ENCODE assay signal across 10 cellular contexts in the genomic region with DNA sequence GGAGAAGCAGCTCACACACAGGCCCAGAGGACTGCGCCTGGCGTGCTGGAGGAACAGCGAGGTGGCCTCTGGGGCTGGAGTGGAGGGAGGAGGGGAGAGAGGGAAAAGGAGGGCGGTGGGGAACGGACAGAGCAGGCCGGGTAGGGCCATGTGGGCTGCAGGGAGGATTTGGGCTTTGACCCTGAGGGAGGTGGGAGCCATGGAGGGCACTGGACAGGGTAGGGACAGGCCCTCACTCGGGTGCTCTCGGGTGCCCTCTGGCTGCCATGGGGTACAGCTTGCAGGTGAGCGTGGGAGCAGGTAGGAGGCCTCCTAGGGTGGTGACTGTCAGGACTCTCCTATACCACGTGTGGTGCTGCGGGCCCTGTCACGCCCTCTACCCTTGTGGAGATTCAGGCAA. TPM values are rescaled to one million over a fixed set of nuclear protein-coding genes. Genes with fewer than 3 reads are reported as not detected.
DNase-seq lines count a peak whose midpoint lies in the region; ATAC-seq, FAIRE-seq and TF ChIP-seq lines count a peak whose summit lies in the region.
"Had no signal": no experiment of that assay in that cellular context is flagged by ENCODE, and none has a peak within 500 bp of the region (broad histone marks: within the 10 kb centered on the region; RNA-seq: fewer than 3 reads in every experiment).

No MANE protein-coding gene starts in this region.

- TF ChIP-seq CTCF in GM12865 (IDR thresholded peaks at IDR 0.05; ENCODE audit: insufficient read depth, low read depth, low read length, missing control alignments) = peak; percentile 47
- peak in 4 of 6 experiments; percentile 26 to 43 (median 38) for TF ChIP-seq CTCF in Peyer's patch (IDR thresholded peaks at IDR 0.05)
- TF ChIP-seq CTCF in HepG2 (CRISPR knock-in tag; IDR thresholded peaks at IDR 0.05) = peak; percentile 47

- no peak overlapping the region for H3K9ac ChIP-seq in HepG2 (ENCODE audit: insufficient read depth, low read depth, low read length)

- no peak for TF ChIP-seq RAD21 in HepG2 (CRISPR knock-in tag; IDR thresholded peaks at IDR 0.05)

- intact Hi-C loops in HepG2 (cut with micrococcal nuclease; ENCODE audit: unreplicated experiment) = no loop called here

- H3K4me1 ChIP-seq in Peyer's patch = no peaks in the 10 kb centered on the region
- H3K4me1 ChIP-seq in HepG2 (ENCODE audit: insufficient read depth, low read length) = no peaks in the 10 kb centered on the region

- DNase-seq in GM12865 (ENCODE audit: low read depth) (peak; percentile 34), Peyer's patch (peak in 2 of 3 donors; percentile 56 to 65), HepG2 (ENCODE audit: low spot score) (no peak), activated gamma-delta T cell (lab: John Stamatoyannopoulos, UW) (no peak), KBM-7 (no peak)
- DNase-seq: amygdala; CD4-positive, CD25-positive, alpha-beta regulatory T cell; NCI-H1417 treated with DMSO at 0.1 percent for 48 hours had no signal

- no peak overlapping the region for H3K4me3 ChIP-seq in GM12865 (ENCODE audit: low read depth, low read length)
- no peak overlapping the region for H3K4me3 ChIP-seq in Peyer's patch
- H3K4me3 ChIP-seq in HepG2 (replicated peaks in 1 of 3; ENCODE audit: insufficient read depth in 1 of 3, low read depth in 2 of 3, low read length in 3 of 3) = no peak overlapping the region

- H3K79me2 ChIP-seq in HepG2 (ENCODE audit: insufficient read depth, low read length) = no peaks in the 10 kb centered on the region

- no peak overlapping the region for H3K4me2 ChIP-seq in HepG2 (ENCODE audit: low read depth, low read length)

- in situ Hi-C loops in HepG2 (cut with HindIII; ENCODE audit: extremely low pct_ligation_motif_present, low pct_unique_long_range_greater_than_20kb) (no loop called here), KBM-7 (cut with MboI; ENCODE audit: low pct_unique_long_range_greater_than_20kb, low sequenced_read_pairs) (no loop called here)

- no peaks in the 10 kb centered on the region for H4K20me1 ChIP-seq in HepG2 (ENCODE audit: insufficient read depth, low read length)

- no peak overlapping the region for H2AFZ ChIP-seq in HepG2 (ENCODE audit: low read length)

- no peaks in the 10 kb centered on the region for H3K9me3 ChIP-seq in Peyer's patch
- H3K9me3 ChIP-seq in HepG2 (ENCODE audit: low read length) = no peaks in the 10 kb centered on the region

- CTCF ChIA-PET in HepG2 (lab: Yijun Ruan, JAX; ENCODE audit: low intra/inter-chr PET ratio, low total read pairs) = no interaction called here

- H3K27ac ChIP-seq in Peyer's patch = no peak overlapping the region
- no peak overlapping the region for H3K27ac ChIP-seq in HepG2 (ENCODE audit: extremely low read length, insufficient read depth, low read length)

- H3K27me3 ChIP-seq in Peyer's patch = no peaks in the 10 kb centered on the region
- H3K27me3 ChIP-seq in HepG2 (ENCODE audit: control insufficient read depth in 1 of 2, insufficient read depth in 2 of 2, low read length in 2 of 2) = no peaks in the 10 kb centered on the region; a peak in 1 of 5 replicates

- POLR2A ChIA-PET in HepG2 (lab: Yijun Ruan, JAX) = no interaction called here

- ATAC-seq in HepG2 (peak; percentile 68), GM18517 (IDR thresholded peaks at IDR 0.05; ENCODE audit: unreplicated experiment) (no peak)

- no TSS peak for BruUV-seq in HepG2 (replicated peaks; lab: Mats Ljungman, UMichigan)

- H3K36me3 ChIP-seq in Peyer's patch (peaks cover 0 to 73% (median 0%) of the 10 kb centered on the region in 3 donors), HepG2 (replicated peaks in 1 of 2; ENCODE audit: control insufficient read depth in 1 of 2, insufficient read depth in 2 of 2, low read length in 2 of 2) (peaks cover 30 to 60% of the 10 kb centered on the region in 2 experiments)

- TF ChIP-seq EP300 in HepG2 (IDR thresholded peaks at IDR 0.05; ENCODE audit: low read depth in 2 of 2, low read length in 2 of 2) (no peak), HepG2 (CRISPR knock-in tag; IDR thresholded peaks at IDR 0.05; ENCODE audit: borderline replicate concordance) (no peak)

- TF ChIP-seq POLR2A in Peyer's patch (IDR thresholded peaks at IDR 0.05) = no peak
- TF ChIP-seq POLR2A in HepG2 (IDR thresholded peaks at IDR 0.05; ENCODE audit: insufficient read depth in 1 of 2, low read depth in 2 of 2, low read length in 2 of 2) = no peak

- no peak for FAIRE-seq in HepG2 (lab: Jason Lieb, UNC)

- WGBS in HepG2 (ENCODE audit: low lambda C conversion rate) = 97% methylated on average over 6 of the region's 12 CpGs

RNA-seq across cellular contexts. Expression of gene PLIN4, which starts 22.8 kb away (rescaled TPM):
- 1 to 10 TPM in 3 of 4 donors, under 1 TPM in 1; 0.83 to 5.1 (median 2.3) TPM for total RNA-seq in Peyer's patch
- 0.80 and 1.3 TPM in 2 replicates for total RNA-seq in HepG2 (2016; rRNA removed; fragmentation: Illumina TruSeq; extraction: Trizol)
- 1.2 and 1.4 TPM in 2 replicates for total RNA-seq in HepG2 (2016; cell fraction: cytosol; rRNA removed; fragmentation: Illumina TruSeq; extraction: Trizol; ENCODE audit: low read depth)
- 0.68 and 1.3 TPM in 2 replicates for total RNA-seq in HepG2 (2016; cell fraction: insoluble cytoplasmic fraction; rRNA removed; fragmentation: Illumina TruSeq; extraction: Trizol)
- 0.12 and 0.21 TPM in 2 replicates for total RNA-seq in HepG2 (2016; cell fraction: membrane; rRNA removed; fragmentation: Illumina TruSeq; extraction: Trizol)
- 1.0 and 1.1 TPM in 2 replicates for total RNA-seq in HepG2 (2016; cell fraction: nucleus; rRNA removed; fragmentation: Illumina TruSeq; extraction: Trizol)
- polyA plus RNA-seq in HepG2 (2011; rRNA removed) = 1.1 and 1.9 TPM in 2 replicates
- 0.72 and 0.76 TPM in 2 replicates for polyA plus RNA-seq in HepG2 (2011; cell fraction: cytosol; rRNA removed)
- polyA plus RNA-seq in HepG2 (2011; cell fraction: nucleus; rRNA removed) = 12.5 and 14.8 TPM in 2 replicates
- 0.82 and 1.4 TPM in 2 replicates for polyA plus RNA-seq in HepG2 (2012)
- polyA plus RNA-seq in HepG2 (2016; cell fraction: cytosol; fragmentation: Illumina TruSeq; extraction: Trizol; ENCODE audit: low read depth) = 1.2 and 1.5 TPM in 2 replicates
- 0.48 and 0.53 TPM in 2 replicates for polyA plus RNA-seq in HepG2 (2016; cell fraction: insoluble cytoplasmic fraction; fragmentation: Illumina TruSeq; extraction: Trizol; ENCODE audit: low read depth)
- polyA plus RNA-seq in HepG2 (2016; cell fraction: membrane; fragmentation: Illumina TruSeq; extraction: Trizol; ENCODE audit: low read depth) = 0.08 and 0.13 TPM in 2 replicates
- polyA plus RNA-seq in HepG2 (2016; cell fraction: nucleus; fragmentation: Illumina TruSeq; extraction: Trizol; ENCODE audit: insufficient read depth, low read depth) = 2.9 and 3.1 TPM in 2 replicates
- polyA minus RNA-seq in HepG2 (2011; rRNA and poly(A)+ RNA removed; ENCODE audit: low replicate concordance) = 0.19 and 0.78 TPM in 2 replicates
- polyA minus RNA-seq in HepG2 (2011; cell fraction: cytosol; rRNA and poly(A)+ RNA removed) = 1.1 and 1.3 TPM in 2 replicates
- polyA minus RNA-seq in HepG2 (2011; cell fraction: nucleus; rRNA and poly(A)+ RNA removed) = 1.0 and 1.6 TPM in 2 replicates
- total RNA-seq: CD4-positive, CD25-positive, alpha-beta regulatory T cell had no signal

RNA-seq across cellular contexts. Expression of gene HDGFL2, which starts 23.4 kb away (rescaled TPM):
- 10 to 100 TPM; 20.5 to 73.4 (median 28.6) TPM for total RNA-seq in Peyer's patch
- 47.9 and 51.1 TPM in 2 replicates for total RNA-seq in HepG2 (2016; rRNA removed; fragmentation: Illumina TruSeq; extraction: Trizol)
- 7.5 and 8.8 TPM in 2 replicates for total RNA-seq in HepG2 (2016; cell fraction: cytosol; rRNA removed; fragmentation: Illumina TruSeq; extraction: Trizol; ENCODE audit: low read depth)
- 38.9 and 55.4 TPM in 2 replicates for total RNA-seq in HepG2 (2016; cell fraction: insoluble cytoplasmic fraction; rRNA removed; fragmentation: Illumina TruSeq; extraction: Trizol)
- 11.6 and 13.8 TPM in 2 replicates for total RNA-seq in HepG2 (2016; cell fraction: membrane; rRNA removed; fragmentation: Illumina TruSeq; extraction: Trizol)
- 29.4 and 31.2 TPM in 2 replicates for total RNA-seq in HepG2 (2016; cell fraction: nucleus; rRNA removed; fragmentation: Illumina TruSeq; extraction: Trizol)
- 20.0 and 26.0 TPM in 2 replicates for polyA plus RNA-seq in HepG2 (2011; rRNA removed)
- polyA plus RNA-seq in HepG2 (2011; cell fraction: cytosol; rRNA removed) = 11.0 and 22.9 TPM in 2 replicates
- polyA plus RNA-seq in HepG2 (2011; cell fraction: nucleus; rRNA removed) = 50.4 and 56.5 TPM in 2 replicates
- polyA plus RNA-seq in HepG2 (2012) = 20.9 and 29.2 TPM in 2 replicates
- polyA plus RNA-seq in HepG2 (2016; cell fraction: cytosol; fragmentation: Illumina TruSeq; extraction: Trizol; ENCODE audit: low read depth) = 5.7 and 6.4 TPM in 2 replicates
- polyA plus RNA-seq in HepG2 (2016; cell fraction: insoluble cytoplasmic fraction; fragmentation: Illumina TruSeq; extraction: Trizol; ENCODE audit: low read depth) = 59.0 and 65.1 TPM in 2 replicates
- 8.6 and 10.8 TPM in 2 replicates for polyA plus RNA-seq in HepG2 (2016; cell fraction: membrane; fragmentation: Illumina TruSeq; extraction: Trizol; ENCODE audit: low read depth)
- polyA plus RNA-seq in HepG2 (2016; cell fraction: nucleus; fragmentation: Illumina TruSeq; extraction: Trizol; ENCODE audit: insufficient read depth, low read depth) = 76.7 and 79.6 TPM in 2 replicates
- 12.6 and 23.4 TPM in 2 replicates for polyA minus RNA-seq in HepG2 (2011; rRNA and poly(A)+ RNA removed; ENCODE audit: low replicate concordance)
- 10.2 and 16.9 TPM in 2 replicates for polyA minus RNA-seq in HepG2 (2011; cell fraction: cytosol; rRNA and poly(A)+ RNA removed)
- 12.0 and 12.8 TPM in 2 replicates for polyA minus RNA-seq in HepG2 (2011; cell fraction: nucleus; rRNA and poly(A)+ RNA removed)

RNA-seq across cellular contexts. Expression of gene UBXN6, which starts 37.9 kb away (rescaled TPM):
- total RNA-seq in Peyer's patch (100 to 1,000 TPM in 3 of 4 donors, 10 to 100 TPM in 1; 94.9 to 178 (median 163) TPM), HepG2 (2016; rRNA removed; fragmentation: Illumina TruSeq; extraction: Trizol) (33.6 and 35.5 TPM in 2 replicates)
- total RNA-seq in HepG2 (2016; cell fraction: cytosol; rRNA removed; fragmentation: Illumina TruSeq; extraction: Trizol; ENCODE audit: low read depth) = 82.0 and 89.5 TPM in 2 replicates
- 26.5 and 40.3 TPM in 2 replicates for total RNA-seq in HepG2 (2016; cell fraction: insoluble cytoplasmic fraction; rRNA removed; fragmentation: Illumina TruSeq; extraction: Trizol)
- total RNA-seq in HepG2 (2016; cell fraction: membrane; rRNA removed; fragmentation: Illumina TruSeq; extraction: Trizol) = 92.4 and 97.7 TPM in 2 replicates
- 14.4 and 21.6 TPM in 2 replicates for total RNA-seq in HepG2 (2016; cell fraction: nucleus; rRNA removed; fragmentation: Illumina TruSeq; extraction: Trizol)
- polyA plus RNA-seq in HepG2 (2011; rRNA removed) = 34.9 and 44.2 TPM in 2 replicates
- polyA plus RNA-seq in HepG2 (2011; cell fraction: cytosol; rRNA removed) = 33.0 and 55.5 TPM in 2 replicates
- 41.1 and 57.2 TPM in 2 replicates for polyA plus RNA-seq in HepG2 (2011; cell fraction: nucleus; rRNA removed)
- polyA plus RNA-seq in HepG2 (2012) = 24.9 and 32.9 TPM in 2 replicates
- polyA plus RNA-seq in HepG2 (2016; cell fraction: cytosol; fragmentation: Illumina TruSeq; extraction: Trizol; ENCODE audit: low read depth) = 99.5 and 107 TPM in 2 replicates
- polyA plus RNA-seq in HepG2 (2016; cell fraction: insoluble cytoplasmic fraction; fragmentation: Illumina TruSeq; extraction: Trizol; ENCODE audit: low read depth) = 35.2 and 44.8 TPM in 2 replicates
- polyA plus RNA-seq in HepG2 (2016; cell fraction: membrane; fragmentation: Illumina TruSeq; extraction: Trizol; ENCODE audit: low read depth) = 107 and 115 TPM in 2 replicates
- polyA plus RNA-seq in HepG2 (2016; cell fraction: nucleus; fragmentation: Illumina TruSeq; extraction: Trizol; ENCODE audit: insufficient read depth, low read depth) = 46.4 and 52.3 TPM in 2 replicates
- polyA minus RNA-seq in HepG2 (2011; rRNA and poly(A)+ RNA removed; ENCODE audit: low replicate concordance) = 27.9 and 43.0 TPM in 2 replicates
- polyA minus RNA-seq in HepG2 (2011; cell fraction: cytosol; rRNA and poly(A)+ RNA removed) = 17.5 and 20.2 TPM in 2 replicates
- 7.8 and 11.1 TPM in 2 replicates for polyA minus RNA-seq in HepG2 (2011; cell fraction: nucleus; rRNA and poly(A)+ RNA removed)

RNA-seq across cellular contexts. Expression of gene PLIN5, which starts 39.6 kb away (rescaled TPM):
- total RNA-seq in Peyer's patch (1 to 10 TPM in 2 of 4 donors, not detected in 2; 2.1 to 3.2 TPM), HepG2 (2016; rRNA removed; fragmentation: Illumina TruSeq; extraction: Trizol) (1.6 and 1.8 TPM in 2 replicates)
- total RNA-seq in HepG2 (2016; cell fraction: cytosol; rRNA removed; fragmentation: Illumina TruSeq; extraction: Trizol; ENCODE audit: low read depth) = 0.35 and 0.40 TPM in 2 replicates
- 0.94 and 1.8 TPM in 2 replicates for total RNA-seq in HepG2 (2016; cell fraction: insoluble cytoplasmic fraction; rRNA removed; fragmentation: Illumina TruSeq; extraction: Trizol)
- total RNA-seq in HepG2 (2016; cell fraction: membrane; rRNA removed; fragmentation: Illumina TruSeq; extraction: Trizol) = 0.65 TPM in 2 replicates
- 1.9 TPM in 2 replicates for total RNA-seq in HepG2 (2016; cell fraction: nucleus; rRNA removed; fragmentation: Illumina TruSeq; extraction: Trizol)
- polyA plus RNA-seq in HepG2 (2011; rRNA removed) = 4.8 and 6.3 TPM in 2 replicates
- 1.6 and 1.9 TPM in 2 replicates for polyA plus RNA-seq in HepG2 (2011; cell fraction: cytosol; rRNA removed)
- 31.7 and 40.6 TPM in 2 replicates for polyA plus RNA-seq in HepG2 (2011; cell fraction: nucleus; rRNA removed)
- polyA plus RNA-seq in HepG2 (2012) = 1.9 and 2.0 TPM in 2 replicates
- polyA plus RNA-seq in HepG2 (2016; cell fraction: cytosol; fragmentation: Illumina TruSeq; extraction: Trizol; ENCODE audit: low read depth) = 0.12 and 0.53 TPM in 2 replicates
- polyA plus RNA-seq in HepG2 (2016; cell fraction: insoluble cytoplasmic fraction; fragmentation: Illumina TruSeq; extraction: Trizol; ENCODE audit: low read depth) = 0.77 and 1.4 TPM in 2 replicates
- polyA plus RNA-seq in HepG2 (2016; cell fraction: membrane; fragmentation: Illumina TruSeq; extraction: Trizol; ENCODE audit: low read depth) = 0.11 and 0.52 TPM in 2 replicates
- 5.8 and 8.9 TPM in 2 replicates for polyA plus RNA-seq in HepG2 (2016; cell fraction: nucleus; fragmentation: Illumina TruSeq; extraction: Trizol; ENCODE audit: insufficient read depth, low read depth)
- 0.47 and 3.5 TPM in 2 replicates for polyA minus RNA-seq in HepG2 (2011; rRNA and poly(A)+ RNA removed; ENCODE audit: low replicate concordance)
- polyA minus RNA-seq in HepG2 (2011; cell fraction: cytosol; rRNA and poly(A)+ RNA removed) = 0.97 and 0.99 TPM in 2 replicates
- 4.1 and 4.4 TPM in 2 replicates for polyA minus RNA-seq in HepG2 (2011; cell fraction: nucleus; rRNA and poly(A)+ RNA removed)
- total RNA-seq: CD4-positive, CD25-positive, alpha-beta regulatory T cell; myocyte had no signal

RNA-seq across cellular contexts. Expression of gene LRG1, which starts 44.4 kb away (rescaled TPM):
- 1 to 10 TPM; 1.7 to 3.5 (median 3.0) TPM for total RNA-seq in Peyer's patch
- 7.1 and 12.0 TPM in 2 replicates for total RNA-seq in HepG2 (2016; rRNA removed; fragmentation: Illumina TruSeq; extraction: Trizol)
- 2.0 and 2.2 TPM in 2 replicates for total RNA-seq in HepG2 (2016; cell fraction: cytosol; rRNA removed; fragmentation: Illumina TruSeq; extraction: Trizol; ENCODE audit: low read depth)
- total RNA-seq in HepG2 (2016; cell fraction: insoluble cytoplasmic fraction; rRNA removed; fragmentation: Illumina TruSeq; extraction: Trizol) = 5.8 and 13.0 TPM in 2 replicates
- 4.2 and 4.7 TPM in 2 replicates for total RNA-seq in HepG2 (2016; cell fraction: membrane; rRNA removed; fragmentation: Illumina TruSeq; extraction: Trizol)
- total RNA-seq in HepG2 (2016; cell fraction: nucleus; rRNA removed; fragmentation: Illumina TruSeq; extraction: Trizol) = 10.2 and 12.3 TPM in 2 replicates
- polyA plus RNA-seq in HepG2 (2011; rRNA removed) = 39.3 and 48.9 TPM in 2 replicates
- polyA plus RNA-seq in HepG2 (2011; cell fraction: cytosol; rRNA removed) = 33.3 and 38.7 TPM in 2 replicates
- 12.1 and 16.5 TPM in 2 replicates for polyA plus RNA-seq in HepG2 (2011; cell fraction: nucleus; rRNA removed)
- polyA plus RNA-seq in HepG2 (2012) = 8.4 and 14.3 TPM in 2 replicates
- polyA plus RNA-seq in HepG2 (2016; cell fraction: cytosol; fragmentation: Illumina TruSeq; extraction: Trizol; ENCODE audit: low read depth) = 2.4 and 2.6 TPM in 2 replicates
- polyA plus RNA-seq in HepG2 (2016; cell fraction: insoluble cytoplasmic fraction; fragmentation: Illumina TruSeq; extraction: Trizol; ENCODE audit: low read depth) = 6.6 and 8.6 TPM in 2 replicates
- polyA plus RNA-seq in HepG2 (2016; cell fraction: membrane; fragmentation: Illumina TruSeq; extraction: Trizol; ENCODE audit: low read depth) = 4.2 and 4.9 TPM in 2 replicates
- 20.0 and 22.9 TPM in 2 replicates for polyA plus RNA-seq in HepG2 (2016; cell fraction: nucleus; fragmentation: Illumina TruSeq; extraction: Trizol; ENCODE audit: insufficient read depth, low read depth)
- 0.77 and 28.9 TPM in 2 replicates for polyA minus RNA-seq in HepG2 (2011; rRNA and poly(A)+ RNA removed; ENCODE audit: low replicate concordance)
- 12.1 and 23.5 TPM in 2 replicates for polyA minus RNA-seq in HepG2 (2011; cell fraction: cytosol; rRNA and poly(A)+ RNA removed)
- 3.2 and 5.6 TPM in 2 replicates for polyA minus RNA-seq in HepG2 (2011; cell fraction: nucleus; rRNA and poly(A)+ RNA removed)

Comparison
In these comparisons a context has a peak if more than half of its experiments do, and no peak if none do; other contexts are left out.
1. DNase-seq: peak in GM12865 (single experiment) and Peyer's patch (2 of 3); none in HepG2 (single experiment), activated gamma-delta T cell (single experiment) and KBM-7 (single experiment).
2. Peak in every context shown above with its lines, with median percentiles within 50 percentile points of each other: CTCF ChIP-seq.